In the genomic region with DNA sequence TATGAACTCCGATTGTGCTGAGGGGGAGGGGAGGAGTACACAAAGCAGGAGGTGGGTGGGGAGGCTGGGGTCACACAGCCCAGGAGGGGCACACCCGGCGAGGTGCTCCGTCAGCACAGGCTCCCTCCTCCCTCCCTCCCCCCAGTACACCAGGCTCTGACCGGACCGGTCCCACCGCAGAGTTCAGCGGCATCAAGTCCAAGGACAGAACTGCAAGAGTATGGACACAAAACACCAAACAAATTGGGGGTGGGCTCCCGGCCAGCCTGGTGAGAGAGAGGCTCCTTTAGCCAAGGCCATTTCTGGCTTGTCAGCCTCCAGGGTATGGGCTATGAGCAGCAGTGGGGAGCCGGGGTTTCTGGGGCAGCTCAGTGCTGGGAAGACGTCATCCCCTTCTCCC, we compare ENCODE assay signal across 2 cellular contexts.
TF ChIP-seq lines count a peak whose summit lies in the region.

No MANE protein-coding gene starts in this region.

TF ChIP-seq in GM23338, 12 proteins besides CTCF, POLR2A, EP300 and RAD21 (continued from another document):
- TF ChIP-seq, protein P1, sequence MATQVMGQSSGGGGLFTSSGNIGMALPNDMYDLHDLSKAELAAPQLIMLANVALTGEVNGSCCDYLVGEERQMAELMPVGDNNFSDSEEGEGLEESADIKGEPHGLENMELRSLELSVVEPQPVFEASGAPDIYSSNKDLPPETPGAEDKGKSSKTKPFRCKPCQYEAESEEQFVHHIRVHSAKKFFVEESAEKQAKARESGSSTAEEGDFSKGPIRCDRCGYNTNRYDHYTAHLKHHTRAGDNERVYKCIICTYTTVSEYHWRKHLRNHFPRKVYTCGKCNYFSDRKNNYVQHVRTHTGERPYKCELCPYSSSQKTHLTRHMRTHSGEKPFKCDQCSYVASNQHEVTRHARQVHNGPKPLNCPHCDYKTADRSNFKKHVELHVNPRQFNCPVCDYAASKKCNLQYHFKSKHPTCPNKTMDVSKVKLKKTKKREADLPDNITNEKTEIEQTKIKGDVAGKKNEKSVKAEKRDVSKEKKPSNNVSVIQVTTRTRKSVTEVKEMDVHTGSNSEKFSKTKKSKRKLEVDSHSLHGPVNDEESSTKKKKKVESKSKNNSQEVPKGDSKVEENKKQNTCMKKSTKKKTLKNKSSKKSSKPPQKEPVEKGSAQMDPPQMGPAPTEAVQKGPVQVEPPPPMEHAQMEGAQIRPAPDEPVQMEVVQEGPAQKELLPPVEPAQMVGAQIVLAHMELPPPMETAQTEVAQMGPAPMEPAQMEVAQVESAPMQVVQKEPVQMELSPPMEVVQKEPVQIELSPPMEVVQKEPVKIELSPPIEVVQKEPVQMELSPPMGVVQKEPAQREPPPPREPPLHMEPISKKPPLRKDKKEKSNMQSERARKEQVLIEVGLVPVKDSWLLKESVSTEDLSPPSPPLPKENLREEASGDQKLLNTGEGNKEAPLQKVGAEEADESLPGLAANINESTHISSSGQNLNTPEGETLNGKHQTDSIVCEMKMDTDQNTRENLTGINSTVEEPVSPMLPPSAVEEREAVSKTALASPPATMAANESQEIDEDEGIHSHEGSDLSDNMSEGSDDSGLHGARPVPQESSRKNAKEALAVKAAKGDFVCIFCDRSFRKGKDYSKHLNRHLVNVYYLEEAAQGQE (IDR thresholded peaks at IDR 0.05; ENCODE audit: unreplicated experiment) = no peak
- TF ChIP-seq JUNB (IDR thresholded peaks at IDR 0.05; ENCODE audit: unreplicated experiment) (no peak), STAT1 (IDR thresholded peaks at IDR 0.05; ENCODE audit: unreplicated experiment) (no peak), CREB1 (CRISPR knock-in tag; IDR thresholded peaks at IDR 0.05; ENCODE audit: low read depth) (no peak), NANOG (IDR thresholded peaks at IDR 0.05; ENCODE audit: borderline replicate concordance) (no peak)
- TF ChIP-seq, protein P2, sequence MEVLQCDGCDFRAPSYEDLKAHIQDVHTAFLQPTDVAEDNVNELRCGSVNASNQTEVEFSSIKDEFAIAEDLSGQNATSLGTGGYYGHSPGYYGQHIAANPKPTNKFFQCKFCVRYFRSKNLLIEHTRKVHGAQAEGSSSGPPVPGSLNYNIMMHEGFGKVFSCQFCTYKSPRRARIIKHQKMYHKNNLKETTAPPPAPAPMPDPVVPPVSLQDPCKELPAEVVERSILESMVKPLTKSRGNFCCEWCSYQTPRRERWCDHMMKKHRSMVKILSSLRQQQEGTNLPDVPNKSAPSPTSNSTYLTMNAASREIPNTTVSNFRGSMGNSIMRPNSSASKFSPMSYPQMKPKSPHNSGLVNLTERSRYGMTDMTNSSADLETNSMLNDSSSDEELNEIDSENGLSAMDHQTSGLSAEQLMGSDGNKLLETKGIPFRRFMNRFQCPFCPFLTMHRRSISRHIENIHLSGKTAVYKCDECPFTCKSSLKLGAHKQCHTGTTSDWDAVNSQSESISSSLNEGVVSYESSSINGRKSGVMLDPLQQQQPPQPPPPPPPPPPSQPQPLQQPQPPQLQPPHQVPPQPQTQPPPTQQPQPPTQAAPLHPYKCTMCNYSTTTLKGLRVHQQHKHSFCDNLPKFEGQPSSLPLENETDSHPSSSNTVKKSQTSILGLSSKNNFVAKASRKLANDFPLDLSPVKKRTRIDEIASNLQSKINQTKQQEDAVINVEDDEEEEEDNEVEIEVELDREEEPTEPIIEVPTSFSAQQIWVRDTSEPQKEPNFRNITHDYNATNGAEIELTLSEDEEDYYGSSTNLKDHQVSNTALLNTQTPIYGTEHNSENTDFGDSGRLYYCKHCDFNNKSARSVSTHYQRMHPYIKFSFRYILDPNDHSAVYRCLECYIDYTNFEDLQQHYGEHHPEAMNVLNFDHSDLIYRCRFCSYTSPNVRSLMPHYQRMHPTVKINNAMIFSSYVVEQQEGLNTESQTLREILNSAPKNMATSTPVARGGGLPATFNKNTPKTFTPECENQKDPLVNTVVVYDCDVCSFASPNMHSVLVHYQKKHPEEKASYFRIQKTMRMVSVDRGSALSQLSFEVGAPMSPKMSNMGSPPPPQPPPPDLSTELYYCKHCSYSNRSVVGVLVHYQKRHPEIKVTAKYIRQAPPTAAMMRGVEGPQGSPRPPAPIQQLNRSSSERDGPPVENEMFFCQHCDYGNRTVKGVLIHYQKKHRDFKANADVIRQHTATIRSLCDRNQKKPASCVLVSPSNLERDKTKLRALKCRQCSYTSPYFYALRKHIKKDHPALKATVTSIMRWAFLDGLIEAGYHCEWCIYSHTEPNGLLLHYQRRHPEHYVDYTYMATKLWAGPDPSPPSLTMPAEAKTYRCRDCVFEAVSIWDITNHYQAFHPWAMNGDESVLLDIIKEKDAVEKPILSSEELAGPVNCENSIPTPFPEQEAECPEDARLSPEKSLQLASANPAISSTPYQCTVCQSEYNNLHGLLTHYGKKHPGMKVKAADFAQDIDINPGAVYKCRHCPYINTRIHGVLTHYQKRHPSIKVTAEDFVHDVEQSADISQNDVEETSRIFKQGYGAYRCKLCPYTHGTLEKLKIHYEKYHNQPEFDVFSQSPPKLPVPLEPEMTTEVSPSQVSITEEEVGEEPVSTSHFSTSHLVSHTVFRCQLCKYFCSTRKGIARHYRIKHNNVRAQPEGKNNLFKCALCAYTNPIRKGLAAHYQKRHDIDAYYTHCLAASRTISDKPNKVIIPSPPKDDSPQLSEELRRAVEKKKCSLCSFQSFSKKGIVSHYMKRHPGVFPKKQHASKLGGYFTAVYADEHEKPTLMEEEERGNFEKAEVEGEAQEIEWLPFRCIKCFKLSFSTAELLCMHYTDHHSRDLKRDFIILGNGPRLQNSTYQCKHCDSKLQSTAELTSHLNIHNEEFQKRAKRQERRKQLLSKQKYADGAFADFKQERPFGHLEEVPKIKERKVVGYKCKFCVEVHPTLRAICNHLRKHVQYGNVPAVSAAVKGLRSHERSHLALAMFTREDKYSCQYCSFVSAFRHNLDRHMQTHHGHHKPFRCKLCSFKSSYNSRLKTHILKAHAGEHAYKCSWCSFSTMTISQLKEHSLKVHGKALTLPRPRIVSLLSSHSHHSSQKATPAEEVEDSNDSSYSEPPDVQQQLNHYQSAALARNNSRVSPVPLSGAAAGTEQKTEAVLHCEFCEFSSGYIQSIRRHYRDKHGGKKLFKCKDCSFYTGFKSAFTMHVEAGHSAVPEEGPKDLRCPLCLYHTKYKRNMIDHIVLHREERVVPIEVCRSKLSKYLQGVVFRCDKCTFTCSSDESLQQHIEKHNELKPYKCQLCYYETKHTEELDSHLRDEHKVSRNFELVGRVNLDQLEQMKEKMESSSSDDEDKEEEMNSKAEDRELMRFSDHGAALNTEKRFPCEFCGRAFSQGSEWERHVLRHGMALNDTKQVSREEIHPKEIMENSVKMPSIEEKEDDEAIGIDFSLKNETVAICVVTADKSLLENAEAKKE (CRISPR knock-in tag; IDR thresholded peaks at IDR 0.05) = no peak

TF ChIP-seq in HepG2, 621 proteins besides CTCF, POLR2A, EP300 and RAD21 (continued from another document and continues in another):
- TF ChIP-seq, protein P3, sequence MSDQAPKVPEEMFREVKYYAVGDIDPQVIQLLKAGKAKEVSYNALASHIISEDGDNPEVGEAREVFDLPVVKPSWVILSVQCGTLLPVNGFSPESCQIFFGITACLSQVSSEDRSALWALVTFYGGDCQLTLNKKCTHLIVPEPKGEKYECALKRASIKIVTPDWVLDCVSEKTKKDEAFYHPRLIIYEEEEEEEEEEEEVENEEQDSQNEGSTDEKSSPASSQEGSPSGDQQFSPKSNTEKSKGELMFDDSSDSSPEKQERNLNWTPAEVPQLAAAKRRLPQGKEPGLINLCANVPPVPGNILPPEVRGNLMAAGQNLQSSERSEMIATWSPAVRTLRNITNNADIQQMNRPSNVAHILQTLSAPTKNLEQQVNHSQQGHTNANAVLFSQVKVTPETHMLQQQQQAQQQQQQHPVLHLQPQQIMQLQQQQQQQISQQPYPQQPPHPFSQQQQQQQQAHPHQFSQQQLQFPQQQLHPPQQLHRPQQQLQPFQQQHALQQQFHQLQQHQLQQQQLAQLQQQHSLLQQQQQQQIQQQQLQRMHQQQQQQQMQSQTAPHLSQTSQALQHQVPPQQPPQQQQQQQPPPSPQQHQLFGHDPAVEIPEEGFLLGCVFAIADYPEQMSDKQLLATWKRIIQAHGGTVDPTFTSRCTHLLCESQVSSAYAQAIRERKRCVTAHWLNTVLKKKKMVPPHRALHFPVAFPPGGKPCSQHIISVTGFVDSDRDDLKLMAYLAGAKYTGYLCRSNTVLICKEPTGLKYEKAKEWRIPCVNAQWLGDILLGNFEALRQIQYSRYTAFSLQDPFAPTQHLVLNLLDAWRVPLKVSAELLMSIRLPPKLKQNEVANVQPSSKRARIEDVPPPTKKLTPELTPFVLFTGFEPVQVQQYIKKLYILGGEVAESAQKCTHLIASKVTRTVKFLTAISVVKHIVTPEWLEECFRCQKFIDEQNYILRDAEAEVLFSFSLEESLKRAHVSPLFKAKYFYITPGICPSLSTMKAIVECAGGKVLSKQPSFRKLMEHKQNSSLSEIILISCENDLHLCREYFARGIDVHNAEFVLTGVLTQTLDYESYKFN (CRISPR knock-in tag; conservative IDR thresholded peaks at IDR 0.05) = peak; percentile 35; the same call in 1 of the 2 replicates
- TF ChIP-seq SIN3A (IDR thresholded peaks at IDR 0.05; ENCODE audit: borderline replicate concordance, low read depth, low read length) (no peak), NR2C2 (CRISPR knock-in tag; IDR thresholded peaks at IDR 0.05; ENCODE audit: borderline replicate concordance) (no peak), ZNF263 (CRISPR knock-in tag; IDR thresholded peaks at IDR 0.05) (peak; percentile 93), RARA (CRISPR knock-in tag; IDR thresholded peaks at IDR 0.05) (peak; percentile 64; the same call in 1 of the 2 replicates), ZNF879 (CRISPR knock-in tag; IDR thresholded peaks at IDR 0.05) (no peak), POLR2AphosphoS2 (IDR thresholded peaks at IDR 0.05; ENCODE audit: low read depth, low read length) (no peak), FOXP1 (IDR thresholded peaks at IDR 0.05) (no peak), FOXP1 (CRISPR knock-in tag; IDR thresholded peaks at IDR 0.05) (peak; percentile 16; the same call in 1 of the 2 replicates), PRPF4 (IDR thresholded peaks at IDR 0.05; ENCODE audit: low read depth, low read length, poor library complexity, severe bottlenecking) (no peak), STAT5B (CRISPR knock-in tag; IDR thresholded peaks at IDR 0.05) (no peak), SALL1 (CRISPR knock-in tag; IDR thresholded peaks at IDR 0.05) (peak; percentile 33; the same call in 1 of the 2 replicates), GATAD1 (CRISPR knock-in tag; IDR thresholded peaks at IDR 0.05) (no peak), MBD4 (IDR thresholded peaks at IDR 0.05; ENCODE audit: borderline replicate concordance, low read length) (no peak), ZFYVE20 (CRISPR knock-in tag; IDR thresholded peaks at IDR 0.05; ENCODE audit: borderline replicate concordance, low read depth) (no peak), GLI4 (CRISPR knock-in tag; IDR thresholded peaks at IDR 0.05; ENCODE audit: borderline replicate concordance) (no peak), KDM2A (CRISPR knock-in tag; IDR thresholded peaks at IDR 0.05; ENCODE audit: borderline replicate concordance, low read depth) (0 out of 2 replicates have a peak, but pooled peaks have one; percentile 18), TBP (CRISPR knock-in tag; IDR thresholded peaks at IDR 0.05) (no peak), FOSL1 (CRISPR knock-in tag; IDR thresholded peaks at IDR 0.05; ENCODE audit: borderline replicate concordance) (no peak)
- TF ChIP-seq, protein P4, sequence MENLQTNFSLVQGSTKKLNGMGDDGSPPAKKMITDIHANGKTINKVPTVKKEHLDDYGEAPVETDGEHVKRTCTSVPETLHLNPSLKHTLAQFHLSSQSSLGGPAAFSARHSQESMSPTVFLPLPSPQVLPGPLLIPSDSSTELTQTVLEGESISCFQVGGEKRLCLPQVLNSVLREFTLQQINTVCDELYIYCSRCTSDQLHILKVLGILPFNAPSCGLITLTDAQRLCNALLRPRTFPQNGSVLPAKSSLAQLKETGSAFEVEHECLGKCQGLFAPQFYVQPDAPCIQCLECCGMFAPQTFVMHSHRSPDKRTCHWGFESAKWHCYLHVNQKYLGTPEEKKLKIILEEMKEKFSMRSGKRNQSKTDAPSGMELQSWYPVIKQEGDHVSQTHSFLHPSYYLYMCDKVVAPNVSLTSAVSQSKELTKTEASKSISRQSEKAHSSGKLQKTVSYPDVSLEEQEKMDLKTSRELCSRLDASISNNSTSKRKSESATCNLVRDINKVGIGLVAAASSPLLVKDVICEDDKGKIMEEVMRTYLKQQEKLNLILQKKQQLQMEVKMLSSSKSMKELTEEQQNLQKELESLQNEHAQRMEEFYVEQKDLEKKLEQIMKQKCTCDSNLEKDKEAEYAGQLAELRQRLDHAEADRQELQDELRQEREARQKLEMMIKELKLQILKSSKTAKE (CRISPR knock-in tag; IDR thresholded peaks at IDR 0.05; ENCODE audit: borderline replicate concordance) = peak; percentile 51; the same call in 1 of the 2 replicates
- TF ChIP-seq, protein P5, sequence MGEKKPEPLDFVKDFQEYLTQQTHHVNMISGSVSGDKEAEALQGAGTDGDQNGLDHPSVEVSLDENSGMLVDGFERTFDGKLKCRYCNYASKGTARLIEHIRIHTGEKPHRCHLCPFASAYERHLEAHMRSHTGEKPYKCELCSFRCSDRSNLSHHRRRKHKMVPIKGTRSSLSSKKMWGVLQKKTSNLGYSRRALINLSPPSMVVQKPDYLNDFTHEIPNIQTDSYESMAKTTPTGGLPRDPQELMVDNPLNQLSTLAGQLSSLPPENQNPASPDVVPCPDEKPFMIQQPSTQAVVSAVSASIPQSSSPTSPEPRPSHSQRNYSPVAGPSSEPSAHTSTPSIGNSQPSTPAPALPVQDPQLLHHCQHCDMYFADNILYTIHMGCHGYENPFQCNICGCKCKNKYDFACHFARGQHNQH (CRISPR knock-in tag; IDR thresholded peaks at IDR 0.05) = no peak
- TF ChIP-seq, protein P6, sequence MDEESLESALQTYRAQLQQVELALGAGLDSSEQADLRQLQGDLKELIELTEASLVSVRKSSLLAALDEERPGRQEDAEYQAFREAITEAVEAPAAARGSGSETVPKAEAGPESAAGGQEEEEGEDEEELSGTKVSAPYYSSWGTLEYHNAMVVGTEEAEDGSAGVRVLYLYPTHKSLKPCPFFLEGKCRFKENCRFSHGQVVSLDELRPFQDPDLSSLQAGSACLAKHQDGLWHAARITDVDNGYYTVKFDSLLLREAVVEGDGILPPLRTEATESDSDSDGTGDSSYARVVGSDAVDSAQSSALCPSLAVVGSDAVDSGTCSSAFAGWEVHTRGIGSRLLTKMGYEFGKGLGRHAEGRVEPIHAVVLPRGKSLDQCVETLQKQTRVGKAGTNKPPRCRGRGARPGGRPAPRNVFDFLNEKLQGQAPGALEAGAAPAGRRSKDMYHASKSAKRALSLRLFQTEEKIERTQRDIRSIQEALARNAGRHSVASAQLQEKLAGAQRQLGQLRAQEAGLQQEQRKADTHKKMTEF (CRISPR knock-in tag; IDR thresholded peaks at IDR 0.05) = no peak
- TF ChIP-seq, protein P7, sequence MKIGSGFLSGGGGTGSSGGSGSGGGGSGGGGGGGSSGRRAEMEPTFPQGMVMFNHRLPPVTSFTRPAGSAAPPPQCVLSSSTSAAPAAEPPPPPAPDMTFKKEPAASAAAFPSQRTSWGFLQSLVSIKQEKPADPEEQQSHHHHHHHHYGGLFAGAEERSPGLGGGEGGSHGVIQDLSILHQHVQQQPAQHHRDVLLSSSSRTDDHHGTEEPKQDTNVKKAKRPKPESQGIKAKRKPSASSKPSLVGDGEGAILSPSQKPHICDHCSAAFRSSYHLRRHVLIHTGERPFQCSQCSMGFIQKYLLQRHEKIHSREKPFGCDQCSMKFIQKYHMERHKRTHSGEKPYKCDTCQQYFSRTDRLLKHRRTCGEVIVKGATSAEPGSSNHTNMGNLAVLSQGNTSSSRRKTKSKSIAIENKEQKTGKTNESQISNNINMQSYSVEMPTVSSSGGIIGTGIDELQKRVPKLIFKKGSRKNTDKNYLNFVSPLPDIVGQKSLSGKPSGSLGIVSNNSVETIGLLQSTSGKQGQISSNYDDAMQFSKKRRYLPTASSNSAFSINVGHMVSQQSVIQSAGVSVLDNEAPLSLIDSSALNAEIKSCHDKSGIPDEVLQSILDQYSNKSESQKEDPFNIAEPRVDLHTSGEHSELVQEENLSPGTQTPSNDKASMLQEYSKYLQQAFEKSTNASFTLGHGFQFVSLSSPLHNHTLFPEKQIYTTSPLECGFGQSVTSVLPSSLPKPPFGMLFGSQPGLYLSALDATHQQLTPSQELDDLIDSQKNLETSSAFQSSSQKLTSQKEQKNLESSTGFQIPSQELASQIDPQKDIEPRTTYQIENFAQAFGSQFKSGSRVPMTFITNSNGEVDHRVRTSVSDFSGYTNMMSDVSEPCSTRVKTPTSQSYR (CRISPR knock-in tag; IDR thresholded peaks at IDR 0.05; ENCODE audit: borderline replicate concordance) = 0 out of 2 replicates have a peak, but pooled peaks have one; percentile 18
